ENCODE assay signal across 9 cellular contexts in genomic region chr4:64539234-64539849, GRCh38.
DNase-seq lines count a peak whose midpoint lies in the region; ATAC-seq and TF ChIP-seq lines count a peak whose summit lies in the region.
"Had no signal": no experiment of that assay in that cellular context is flagged by ENCODE, and none has a peak within 500 bp of the region (broad histone marks: within the 10 kb centered on the region; RNA-seq: fewer than 3 reads in every experiment).

No MANE protein-coding gene starts in this region.

- no peaks in the 10 kb centered on the region for H3K36me3 ChIP-seq in lower lobe of right lung
- H3K36me3 ChIP-seq in uterus, result no peaks in the 10 kb centered on the region

- H3K9me3 Mint-ChIP-seq in HFFc6, result no peaks in the 10 kb centered on the region

- no peaks in the 10 kb centered on the region for H3K27me3 Mint-ChIP-seq in HFFc6 (ENCODE audit: insufficient read depth)

- no peak overlapping the region for H3K27ac Mint-ChIP-seq in HFFc6

- DNase-seq in AG04449 (ENCODE audit: low read depth, low spot score) (peak; percentile 10), HFFc6 (peak; percentile 63), LoVo (ENCODE audit: low spot score) (peak; percentile 69), RKO (ENCODE audit: low spot score) (peak; percentile 87), dermis blood vessel endothelial cell (peak; percentile 64), lower lobe of right lung (no peak), uterus (peak in 1 of 2 donors; percentile 35)

- no peaks in the 10 kb centered on the region for H3K4me1 Mint-ChIP-seq in HFFc6 (ENCODE audit: low read depth)

- H3K36me3 Mint-ChIP-seq in HFFc6 (ENCODE audit: low read depth), result no peaks in the 10 kb centered on the region

- H3K4me3 Mint-ChIP-seq in HFFc6, result no peak overlapping the region

- H3K27me3 ChIP-seq in lower lobe of right lung (ENCODE audit: low read depth), result no peaks in the 10 kb centered on the region
- H3K27me3 ChIP-seq in uterus, result peaks cover 0 to 4% of the 10 kb centered on the region in 2 donors

- TF ChIP-seq CTCF in AG04449 (IDR thresholded peaks at IDR 0.05; ENCODE audit: insufficient read depth, low read length, missing control alignments) (peak; percentile 66), GM12873 (IDR thresholded peaks at IDR 0.05; ENCODE audit: insufficient read depth, low read depth, low read length, missing control alignments) (peak; percentile 73), HFFc6 (IDR thresholded peaks at IDR 0.05) (peak; percentile 90), lower lobe of right lung (IDR thresholded peaks at IDR 0.05) (peak; percentile 66), uterus (IDR thresholded peaks at IDR 0.05) (peak; percentile 58 to 70 (median 63))

- H3K27ac ChIP-seq in lower lobe of right lung, result no peak overlapping the region
- H3K27ac ChIP-seq in uterus, result no peak overlapping the region
- H3K27ac ChIP-seq: skin epidermis had no signal

- ATAC-seq in lower lobe of right lung, result peak; percentile 66 to 80

- POLR2A ChIA-PET in AG04449 (lab: Yijun Ruan, JAX), result no interaction called here

- H3K9me3 ChIP-seq in lower lobe of right lung, result no peaks in the 10 kb centered on the region
- H3K9me3 ChIP-seq in uterus, result no peaks in the 10 kb centered on the region

- intact Hi-C loops in lower lobe of right lung (cut with DNase I) (no loop called here), uterus (cut with DNase I; ENCODE audit: low total_unique reads) (no loop called here)

- CTCF ChIA-PET in AG04449 (lab: Yijun Ruan, JAX), result interaction anchor here (1.0 to 1.4 kb wide), 4 partner anchors 10 to 387 kb away, joined by 3 to 8 read pairs (median 4); no protein-coding TSS in a partner anchor

- H3K4me3 ChIP-seq in AG04449 (ENCODE audit: low read depth, low read length) (no peak overlapping the region), lower lobe of right lung (no peak overlapping the region), uterus (no peak overlapping the region)
- H3K4me3 ChIP-seq: skin epidermis had no signal

- H3K4me1 ChIP-seq in lower lobe of right lung, result no peaks in the 10 kb centered on the region
- H3K4me1 ChIP-seq in uterus, result no peaks in the 10 kb centered on the region

- no peak for TF ChIP-seq POLR2A in uterus (IDR thresholded peaks at IDR 0.05)
